Comparison of ENCODE assay signal across 10 cellular contexts in genomic region chr2:161136194-161136593, GRCh38. TPM values are rescaled to one million over a fixed set of nuclear protein-coding genes. Genes with fewer than 3 reads are reported as not detected.
DNase-seq lines count a peak whose midpoint lies in the region; ATAC-seq and TF ChIP-seq lines count a peak whose summit lies in the region.
"Had no signal": no experiment of that assay in that cellular context is flagged by ENCODE, and none has a peak within 500 bp of the region (broad histone marks: within the 10 kb centered on the region; RNA-seq: fewer than 3 reads in every experiment).

No MANE protein-coding gene starts in this region.

- no peak for TF ChIP-seq CTCF in breast epithelium (IDR thresholded peaks at IDR 0.05)
- no peak for TF ChIP-seq CTCF in MCF 10A (IDR thresholded peaks at IDR 0.05; ENCODE audit: unreplicated experiment)
- TF ChIP-seq CTCF in mesothelial cell of epicardium (IDR thresholded peaks at IDR 0.05; ENCODE audit: unreplicated experiment) = no peak
- TF ChIP-seq CTCF in tibial nerve (IDR thresholded peaks at IDR 0.05) = no peak
- TF ChIP-seq CTCF in type B pancreatic cell (conservative IDR thresholded peaks at IDR 0.05) = no peak

- peak overlapping the region in 2 of 3 donors; percentile 40 to 60 for H3K4me3 ChIP-seq in breast epithelium
- H3K4me3 ChIP-seq in tibial nerve = no peak overlapping the region
- H3K4me3 ChIP-seq in HAP-1 = no peak overlapping the region

- H3K27me3 Mint-ChIP-seq in MCF 10A (ENCODE audit: insufficient read depth, unreplicated experiment) (no peaks in the 10 kb centered on the region), mesothelial cell of epicardium (ENCODE audit: low read depth) (no peaks in the 10 kb centered on the region), type B pancreatic cell (no peaks in the 10 kb centered on the region)
- H3K27me3 Mint-ChIP-seq in activated naive CD8-positive, alpha-beta T cell = no peaks in the 10 kb centered on the region

- H3K9me3 ChIP-seq in breast epithelium = no peaks in the 10 kb centered on the region
- no peaks in the 10 kb centered on the region for H3K9me3 ChIP-seq in tibial nerve
- H3K9me3 ChIP-seq in HAP-1 = no peaks in the 10 kb centered on the region

- peaks cover 24% of the 10 kb centered on the region for H3K4me1 Mint-ChIP-seq in MCF 10A (ENCODE audit: insufficient read depth, unreplicated experiment)
- H3K4me1 Mint-ChIP-seq in activated naive CD8-positive, alpha-beta T cell (ENCODE audit: low read depth) = peaks cover 47% of the 10 kb centered on the region
- peaks cover 64% of the 10 kb centered on the region for H3K4me1 Mint-ChIP-seq in mesothelial cell of epicardium
- peaks cover 27% of the 10 kb centered on the region for H3K4me1 Mint-ChIP-seq in type B pancreatic cell (ENCODE audit: unreplicated experiment)

- POLR2A ChIA-PET in MCF 10A (lab: Yijun Ruan, JAX) = interaction anchor here (1.3 to 2.5 kb wide), 3 partner anchors 11 to 25 kb away, joined by 4 to 12 read pairs (median 4); no protein-coding TSS in a partner anchor

- no peaks in the 10 kb centered on the region for H3K36me3 Mint-ChIP-seq in MCF 10A (ENCODE audit: insufficient read depth, unreplicated experiment)
- peaks cover 3% of the 10 kb centered on the region for H3K36me3 Mint-ChIP-seq in activated naive CD8-positive, alpha-beta T cell
- no peaks in the 10 kb centered on the region for H3K36me3 Mint-ChIP-seq in mesothelial cell of epicardium
- no peaks in the 10 kb centered on the region for H3K36me3 Mint-ChIP-seq in type B pancreatic cell

- H3K4me1 ChIP-seq in breast epithelium = peaks cover 0 to 7% of the 10 kb centered on the region in 2 donors
- peaks cover 0 to 36% (median 17%) of the 10 kb centered on the region in 4 donors for H3K4me1 ChIP-seq in tibial nerve
- H3K4me1 ChIP-seq in HAP-1 = no peaks in the 10 kb centered on the region

- no peak for DNase-seq in breast epithelium (ENCODE audit: low spot score in 2 of 2)
- no peak for DNase-seq in MCF 10A (ENCODE audit: unreplicated experiment)
- DNase-seq in mesothelial cell of epicardium (ENCODE audit: low spot score in 2 of 2, unreplicated experiment in 2 of 2) = no peak
- no peak for DNase-seq in tibial nerve (ENCODE audit: low spot score in 2 of 2)
- DNase-seq in type B pancreatic cell (ENCODE audit: extremely low spot score, unreplicated experiment) = no peak
- no peak for DNase-seq in HAP-1 (ENCODE audit: low spot score in 2 of 2)

- in situ Hi-C loops in HAP-1 (cut with MboI; ENCODE audit: low sequenced_read_pairs) = no loop called here

- intact Hi-C loops in breast epithelium (cut with DNase I; ENCODE audit: low total_unique reads) (no loop called here), MCF 10A (cut with micrococcal nuclease) (no loop called here)

- TF ChIP-seq EP300 in tibial nerve (IDR thresholded peaks at IDR 0.05) = no peak

- CTCF ChIA-PET in MCF 10A (lab: Yijun Ruan, JAX) = no interaction called here

- H3K27me3 ChIP-seq in breast epithelium (no peaks in the 10 kb centered on the region), tibial nerve (no peaks in the 10 kb centered on the region), HAP-1 (ENCODE audit: low read depth) (no peaks in the 10 kb centered on the region)
- H3K27me3 ChIP-seq: BLaER1 treated with 17β-estradiol and CSF1 and Interleukin-3, amounts not matched to agents 10 nM and 100 nM had no signal

- peaks cover 7% of the 10 kb centered on the region for H3K9me3 Mint-ChIP-seq in MCF 10A (ENCODE audit: unreplicated experiment)
- H3K9me3 Mint-ChIP-seq in activated naive CD8-positive, alpha-beta T cell (ENCODE audit: low read depth) = no peaks in the 10 kb centered on the region
- no peaks in the 10 kb centered on the region for H3K9me3 Mint-ChIP-seq in mesothelial cell of epicardium
- peaks cover 4% of the 10 kb centered on the region for H3K9me3 Mint-ChIP-seq in type B pancreatic cell

- TF ChIP-seq POLR2A in breast epithelium (IDR thresholded peaks at IDR 0.05) = no peak
- no peak for TF ChIP-seq POLR2A in tibial nerve (IDR thresholded peaks at IDR 0.05)

- H3K27ac ChIP-seq in breast epithelium = peak overlapping the region; percentile 83 to 85
- peak overlapping the region in 3 of 4 donors; percentile 75 to 83 (median 75) for H3K27ac ChIP-seq in tibial nerve

- ATAC-seq in HG03571 (IDR thresholded peaks at IDR 0.05; ENCODE audit: unreplicated experiment) = no peak
- ATAC-seq: WTC11 had no signal

- no peak overlapping the region for H3K27ac Mint-ChIP-seq in MCF 10A (ENCODE audit: low read depth, unreplicated experiment)
- peak overlapping the region; percentile 98 for H3K27ac Mint-ChIP-seq in activated naive CD8-positive, alpha-beta T cell
- H3K27ac Mint-ChIP-seq in mesothelial cell of epicardium = peak overlapping the region; percentile 89
- no peak overlapping the region for H3K27ac Mint-ChIP-seq in type B pancreatic cell
- H3K27ac Mint-ChIP-seq: WTC11 had no signal

- WGBS in tibial nerve, 2 donors = 51 to 58% methylated on average over 3 of the region's 3 CpGs

- BruUV-seq in MCF 10A (replicated peaks; lab: Mats Ljungman, UMichigan) = no TSS peak

- H3K36me3 ChIP-seq in breast epithelium (no peaks in the 10 kb centered on the region), tibial nerve (no peaks in the 10 kb centered on the region), HAP-1 (replicated peaks) (no peaks in the 10 kb centered on the region)
- H3K36me3 ChIP-seq: BLaER1 treated with 17β-estradiol and CSF1 and Interleukin-3, amounts not matched to agents 10 nM and 100 nM had no signal

- H3K4me3 Mint-ChIP-seq in MCF 10A (ENCODE audit: unreplicated experiment) (no peak overlapping the region), mesothelial cell of epicardium (no peak overlapping the region), type B pancreatic cell (no peak overlapping the region)
- peak overlapping the region; percentile 91 for H3K4me3 Mint-ChIP-seq in activated naive CD8-positive, alpha-beta T cell
- H3K4me3 Mint-ChIP-seq: WTC11 had no signal

RNA-seq across cellular contexts. Expression of gene TANK, which starts 24.0 kb away (rescaled TPM):
- total RNA-seq in breast epithelium (100 to 1,000 TPM; 128 to 242 (median 166) TPM), MCF 10A (2022) (62.0 and 79.6 TPM in 2 replicates), mesothelial cell of epicardium (53.0 to 59.0 TPM (median 54.5 TPM) in 3 replicates), tibial nerve (10 to 100 TPM; 54.4 to 83.5 (median 75.1) TPM), type B pancreatic cell (ENCODE audit: low replicate concordance) (34.4 and 43.3 TPM in 2 replicates)

Comparison
In these comparisons a context has a peak if more than half of its experiments do, and no peak if none do; other contexts are left out.
1. H3K4me3 ChIP-seq: peak in breast epithelium (2 of 3); none in tibial nerve (0 of 4) and HAP-1 (single experiment).
2. H3K27ac Mint-ChIP-seq: peak in activated naive CD8-positive, alpha-beta T cell (single experiment) and mesothelial cell of epicardium (single experiment); none in MCF 10A (single experiment) and type B pancreatic cell (single experiment).